14 cellular contexts compared by ENCODE assay signal in the genomic region with DNA sequence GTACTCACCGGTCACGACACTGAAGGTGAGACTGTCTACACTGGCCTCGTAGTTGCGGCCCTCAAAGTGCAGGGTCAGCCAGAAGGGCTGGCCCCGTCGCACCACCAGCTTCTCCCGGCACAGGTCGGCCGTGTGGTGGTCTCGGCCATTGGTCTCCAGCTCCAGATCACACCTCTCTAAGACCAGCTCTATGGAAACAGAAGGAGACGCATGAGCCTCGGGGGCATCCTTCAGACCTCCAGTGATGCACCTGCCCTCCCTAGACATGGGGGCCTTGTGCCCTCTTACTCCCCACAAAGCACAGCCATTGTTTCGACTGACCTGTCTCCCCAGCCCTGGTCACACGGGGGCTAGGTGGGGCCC. TPM values are rescaled to one million over a fixed set of nuclear protein-coding genes. Genes with fewer than 3 reads are reported as not detected.
"Had no signal": no experiment of that assay in that cellular context is flagged by ENCODE, and none has a peak within 500 bp of the region (broad histone marks: within the 10 kb centered on the region; RNA-seq: fewer than 3 reads in every experiment).

No MANE protein-coding gene starts in this region.

- DNase-seq: activated B cell treated with CpG ODN at 0.5 μM for 24 hours; activated CD4-positive, alpha-beta T cell treated with anti-CD3 and anti-CD28 coated beads, Interleukin-2, amount 50 U/mL, for 1 hour; amniotic stem cell; body of pancreas; foreskin keratinocyte; islet precursor cell; naive thymus-derived CD4-positive, alpha-beta T cell; stimulated activated naive B cell treated with anti-CD40 and anti-IgM and Interleukin-4, amounts not matched to agents 10 μg/mL and 1 μg/mL and 100 μg/mL, for 72 hours; T-helper 2 cell had no signal

- H3K27me3 Mint-ChIP-seq: activated B cell treated with CpG ODN at 0.5 μM for 24 hours had no signal

- ATAC-seq: body of pancreas; esophagus mucosa; foreskin keratinocyte; naive thymus-derived CD4-positive, alpha-beta T cell; stimulated activated naive B cell treated with anti-CD40 and anti-IgM and Interleukin-4, amounts not matched to agents 10 μg/mL and 1 μg/mL and 100 μg/mL, for 72 hours had no signal

- H3K9me3 ChIP-seq: body of pancreas, neutrophil, vagina had no signal

- H3K36me3 Mint-ChIP-seq: activated naive CD4-positive, alpha-beta T cell treated with anti-CD3 and anti-CD28 coated beads, Interleukin-2, amount 50 U/mL, for 24 hours; naive thymus-derived CD4-positive, alpha-beta T cell; stimulated activated naive B cell treated with anti-CD40 and anti-IgM and Interleukin-4, amounts not matched to agents 10 μg/mL and 1 μg/mL and 100 μg/mL, for 72 hours had no signal

- H3K4me3 Mint-ChIP-seq: activated B cell treated with CpG ODN at 0.5 μM for 24 hours; activated naive CD4-positive, alpha-beta T cell treated with anti-CD3 and anti-CD28 coated beads, Interleukin-2, amount 50 U/mL, for 24 hours; naive thymus-derived CD4-positive, alpha-beta T cell; stimulated activated naive B cell treated with anti-CD40 and anti-IgM and Interleukin-4, amounts not matched to agents 10 μg/mL and 1 μg/mL and 100 μg/mL, for 72 hours had no signal

- H3K4me3 ChIP-seq: body of pancreas, smooth muscle cell, vagina had no signal

- H3K4me2 ChIP-seq: smooth muscle cell had no signal

- H3K27ac ChIP-seq: body of pancreas, foreskin keratinocyte, neutrophil, vagina had no signal

- H3K36me3 ChIP-seq: neutrophil, vagina had no signal

- H3K27ac Mint-ChIP-seq: activated B cell treated with CpG ODN at 0.5 μM for 24 hours; activated naive CD4-positive, alpha-beta T cell treated with anti-CD3 and anti-CD28 coated beads, Interleukin-2, amount 50 U/mL, for 24 hours; naive thymus-derived CD4-positive, alpha-beta T cell; stimulated activated naive B cell treated with anti-CD40 and anti-IgM and Interleukin-4, amounts not matched to agents 10 μg/mL and 1 μg/mL and 100 μg/mL, for 72 hours had no signal

- H3K27me3 ChIP-seq: body of pancreas, foreskin keratinocyte, vagina had no signal

- H3K9me3 Mint-ChIP-seq: activated B cell treated with CpG ODN at 0.5 μM for 24 hours; activated naive CD4-positive, alpha-beta T cell treated with anti-CD3 and anti-CD28 coated beads, Interleukin-2, amount 50 U/mL, for 24 hours; naive thymus-derived CD4-positive, alpha-beta T cell; stimulated activated naive B cell treated with anti-CD40 and anti-IgM and Interleukin-4, amounts not matched to agents 10 μg/mL and 1 μg/mL and 100 μg/mL, for 72 hours had no signal

RNA-seq across cellular contexts. Expression of a gene that starts 3.7 kb away (rescaled TPM):
- polyA plus RNA-seq: naive thymus-derived CD4-positive, alpha-beta T cell had no signal
